In the genomic region with DNA sequence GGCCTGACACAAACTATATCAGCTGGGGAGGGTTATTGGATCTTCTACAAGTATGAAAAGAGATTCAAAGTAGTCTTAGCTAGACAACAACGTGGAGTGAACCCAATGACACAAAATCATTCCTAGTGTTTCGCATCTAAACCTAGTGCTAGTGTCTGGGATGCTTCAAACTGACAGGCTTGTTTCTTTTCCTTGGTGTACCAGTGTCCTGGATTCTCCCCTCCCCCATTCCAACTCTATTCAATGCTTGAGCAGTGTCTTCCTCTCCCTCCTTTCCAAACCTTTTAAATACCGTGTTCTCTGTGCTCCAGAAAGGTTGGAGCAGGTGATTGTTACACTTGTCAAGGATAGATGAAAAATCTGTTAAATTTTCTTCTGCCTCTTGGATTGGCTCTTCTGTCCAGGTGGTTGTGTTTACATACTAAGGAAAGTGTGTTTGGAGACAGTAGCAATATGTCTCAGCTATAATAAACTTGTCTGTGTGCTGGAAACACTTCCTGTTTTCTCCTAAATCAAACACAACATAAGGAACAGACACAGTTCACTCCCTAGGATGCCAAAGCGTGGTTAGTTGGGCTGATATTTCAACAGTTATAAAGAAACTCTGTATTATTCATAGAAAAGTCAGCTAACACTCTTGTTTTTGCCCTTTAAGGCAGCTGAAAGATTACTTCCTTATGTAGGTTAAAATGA, we compare ENCODE assay signal across 18 cellular contexts. TPM values are rescaled to one million over a fixed set of nuclear protein-coding genes. Genes with fewer than 3 reads are reported as not detected.
A peak's percentile ranks its signal among the peaks of the same experiment; 100 is the strongest.
DNase-seq lines count a peak whose midpoint lies in the region; ATAC-seq and TF ChIP-seq lines count a peak whose summit lies in the region.
"Had no signal": no experiment of that assay in that cellular context is flagged by ENCODE, and none has a peak within 500 bp of the region (broad histone marks: within the 10 kb centered on the region; RNA-seq: fewer than 3 reads in every experiment).

No MANE protein-coding gene starts in this region.

- no peak for TF ChIP-seq POLR2A in transverse colon (IDR thresholded peaks at IDR 0.05)

- intact Hi-C loops in transverse colon (cut with DNase I; ENCODE audit: low total_unique reads): no loop called here

- TF ChIP-seq CTCF in transverse colon (IDR thresholded peaks at IDR 0.05): no peak

- in situ Hi-C loops in transverse colon (cut with MboI; ENCODE audit: low pct_ligation_motif_present in 1 of 4, low pct_unique_long_range_greater_than_20kb in 1 of 4, low sequenced_read_pairs in 3 of 4): no loop called here

- H3K4me3 ChIP-seq in transverse colon: no peak overlapping the region
- H3K4me3 ChIP-seq: smooth muscle cell had no signal

- no peaks in the 10 kb centered on the region for H3K9me3 ChIP-seq in transverse colon

- H3K36me3 ChIP-seq in transverse colon: no peaks in the 10 kb centered on the region

- ATAC-seq in HG02884 (IDR thresholded peaks at IDR 0.05; ENCODE audit: unreplicated experiment): no peak
- ATAC-seq: activated CD8-positive, alpha-beta memory T cell treated with anti-CD3 and anti-CD28 coated beads, Interleukin-2, amount 10 ng/mL, durations not matched to agents 7 days and 5 days had no signal

- H3K27me3 ChIP-seq in transverse colon: no peaks in the 10 kb centered on the region

- no peak for TF ChIP-seq EP300 in transverse colon (IDR thresholded peaks at IDR 0.05; ENCODE audit: low read depth)

- peak overlapping the region; percentile 70 to 80 (median 72) for H3K27ac ChIP-seq in transverse colon

- peaks cover 6 to 21% (median 15%) of the 10 kb centered on the region in 4 donors for H3K4me1 ChIP-seq in transverse colon

- WGBS in transverse colon (ENCODE audit: low coverage in 1 of 2), 2 donors: 27 to 33% methylated on average over 3 to 4 of the region's 4 CpGs

- peak; percentile 2 for DNase-seq in NCI-H2171 treated with DMSO at 0.1 percent for 48 hours (lab: John Stamatoyannopoulos, UW)
- no peak for DNase-seq in NCI-H2171 (lab: John Stamatoyannopoulos, UW)
- DNase-seq in NCI-H69 (lab: John Stamatoyannopoulos, UW): peak; percentile 83
- peak; percentile 6 for DNase-seq in foreskin melanocyte
- no peak for DNase-seq in transverse colon
- no peak for DNase-seq in midbrain (lab: John Stamatoyannopoulos, UW)
- DNase-seq in activated effector memory CD4-positive, alpha-beta T cell treated with Interleukin-2 at 50 U/mL for 16 hours: no peak
- DNase-seq: ACHN; activated CD8-positive, alpha-beta memory T cell treated with anti-CD3 and anti-CD28 coated beads, Interleukin-2, amount 10 ng/mL, durations not matched to agents 7 days and 5 days; activated naive CD8-positive, alpha-beta T cell treated with anti-CD3 and anti-CD28 coated beads, Interleukin-2, amount 10 ng/mL, durations not matched to agents 7 days and 5 days; HCEC 1CT; NCI-H1930; RPMI8226; T1000 had no signal

RNA-seq across cellular contexts. Expression of gene GUCY2C, which starts 14.4 kb away (rescaled TPM):
- 10 to 100 TPM; 20.5 to 87.4 (median 77.5) TPM for total RNA-seq in transverse colon
- total RNA-seq: activated CD8-positive, alpha-beta memory T cell treated with anti-CD3 and anti-CD28 coated beads, Interleukin-2, amount 10 ng/mL, durations not matched to agents 7 days and 5 days; activated naive CD8-positive, alpha-beta T cell treated with anti-CD3 and anti-CD28 coated beads, Interleukin-2, amount 10 ng/mL, durations not matched to agents 7 days and 5 days; HT1080; neural crest cell; smooth muscle cell had no signal

Comparison
In these comparisons a context has a peak if more than half of its experiments do, and no peak if none do; other contexts are left out.
1. DNase-seq: peak in NCI-H2171 treated with DMSO at 0.1 percent for 48 hours (single experiment), NCI-H69 (single experiment) and foreskin melanocyte (single experiment); none in NCI-H2171 (single experiment), transverse colon (single experiment), midbrain (single experiment) and activated effector memory CD4-positive, alpha-beta T cell treated with Interleukin-2 at 50 U/mL for 16 hours (single experiment).